ENCODE assay signal across 12 cellular contexts in the genomic region with DNA sequence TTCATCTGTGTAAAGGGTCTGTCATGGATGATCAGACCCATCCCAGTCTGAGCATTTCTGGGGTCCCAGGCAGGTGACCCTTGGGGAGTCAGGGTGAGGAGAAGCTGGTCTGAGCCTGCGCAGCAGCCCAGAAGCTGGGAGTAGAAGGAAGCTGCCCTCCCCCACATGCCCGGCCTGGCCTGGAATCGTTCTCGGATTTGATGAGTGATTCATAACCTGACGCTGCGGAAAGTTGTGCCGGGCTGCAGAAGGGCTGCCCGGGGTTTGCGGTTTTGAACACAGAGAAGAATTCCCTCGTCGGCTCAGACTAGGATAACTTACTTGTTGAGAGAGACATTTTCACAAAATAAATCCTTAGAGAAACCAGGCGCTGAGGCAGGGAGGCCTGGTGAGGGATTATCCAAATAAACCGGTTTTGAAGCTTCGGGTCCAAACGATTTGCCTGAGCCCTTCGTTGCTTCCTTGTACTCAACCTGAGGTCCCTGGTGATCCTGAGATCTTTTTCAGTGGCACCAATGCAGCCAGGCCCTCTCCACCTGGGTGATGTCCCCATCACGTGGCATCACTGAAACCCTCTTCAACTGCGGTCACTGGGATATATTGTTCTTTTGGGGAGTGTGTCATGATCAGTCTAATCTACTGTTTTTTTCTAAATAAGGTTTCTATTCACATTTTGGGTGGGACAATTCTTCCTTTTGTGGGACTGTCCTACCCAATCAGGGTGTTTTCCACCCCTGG. TPM values are rescaled to one million over a fixed set of nuclear protein-coding genes. Genes with fewer than 3 reads are reported as not detected.
DNase-seq lines count a peak whose midpoint lies in the region; ATAC-seq and TF ChIP-seq lines count a peak whose summit lies in the region.
"Had no signal": no experiment of that assay in that cellular context is flagged by ENCODE, and none has a peak within 500 bp of the region (broad histone marks: within the 10 kb centered on the region; RNA-seq: fewer than 3 reads in every experiment).

No MANE protein-coding gene starts in this region.

- H3K27ac ChIP-seq in RWPE1, result no peak overlapping the region
- H3K27ac ChIP-seq in spleen, result peak overlapping the region in 1 of 8 donors; percentile 3
- no peak overlapping the region for H3K27ac ChIP-seq in stomach
- H3K27ac ChIP-seq in coronary artery, result no peak overlapping the region
- H3K27ac ChIP-seq: pancreas had no signal

- H3K9me3 ChIP-seq in spleen (no peaks in the 10 kb centered on the region), stomach (no peaks in the 10 kb centered on the region)
- H3K9me3 ChIP-seq: pancreas had no signal

- H3K4me1 ChIP-seq in spleen, result peaks cover 0 to 12% (median 0%) of the 10 kb centered on the region in 6 donors
- no peaks in the 10 kb centered on the region for H3K4me1 ChIP-seq in stomach
- H3K4me1 ChIP-seq: pancreas had no signal

- intact Hi-C loops in spleen (cut with DNase I; ENCODE audit: low total_unique reads) (no loop called here), stomach (cut with DNase I; ENCODE audit: low total_unique reads) (no loop called here)

- TF ChIP-seq CTCF in RWPE1 (conservative IDR thresholded peaks at IDR 0.05; ENCODE audit: low read depth) (no peak), spleen (IDR thresholded peaks at IDR 0.05 in 8 of 11, conservative IDR thresholded peaks at IDR 0.05 in 3 of 11) (no peak), stomach (IDR thresholded peaks at IDR 0.05) (no peak), coronary artery (IDR thresholded peaks at IDR 0.05) (no peak)

- CTCF ChIA-PET in RWPE1 (lab: Yijun Ruan, JAX), result no interaction called here

- DNase-seq in EL (peak; percentile 96), RWPE1 (ENCODE audit: low spot score) (peak; percentile 53), fibroblast of peridontal ligament (ENCODE audit: extremely low read depth) (peak; percentile 62), renal cortical epithelial cell (ENCODE audit: low read depth) (peak; percentile 91), spleen (no peak), stomach (no peak), coronary artery (ENCODE audit: low spot score) (no peak)
- DNase-seq: activated naive CD8-positive, alpha-beta T cell treated with anti-CD3 and anti-CD28 coated beads for 36 hours; hypothalamus; pancreas had no signal

- TF ChIP-seq EP300 in stomach (IDR thresholded peaks at IDR 0.05), result no peak

- H3K27me3 ChIP-seq in spleen (replicated peaks in 1 of 7), result peaks cover 0 to 36% (median 0%) of the 10 kb centered on the region in 7 donors
- peaks cover 0 to 23% (median 0%) of the 10 kb centered on the region in 3 donors for H3K27me3 ChIP-seq in stomach
- H3K27me3 ChIP-seq: pancreas had no signal

- H3K36me3 ChIP-seq in spleen (no peaks in the 10 kb centered on the region), stomach (no peaks in the 10 kb centered on the region)
- H3K36me3 ChIP-seq: pancreas had no signal

- WGBS in spleen, 5 donors, result 68 to 89% (median 69%) methylated on average over 18 of the region's 18 CpGs
- 76 to 90% (median 86%) methylated on average over 18 of the region's 18 CpGs for WGBS in stomach, 5 donors

- no peak overlapping the region for H3K4me3 ChIP-seq in spleen
- H3K4me3 ChIP-seq in stomach, result no peak overlapping the region
- no peak overlapping the region for H3K4me3 ChIP-seq in coronary artery
- H3K4me3 ChIP-seq: pancreas had no signal

- TF ChIP-seq POLR2A in spleen (IDR thresholded peaks at IDR 0.05) (no peak), stomach (IDR thresholded peaks at IDR 0.05) (no peak)

- POLR2A ChIA-PET in RWPE1 (lab: Yijun Ruan, JAX; ENCODE audit: low non-redundant PET), result no interaction called here

- no peak for ATAC-seq in HG03135 (IDR thresholded peaks at IDR 0.05; ENCODE audit: unreplicated experiment)
- ATAC-seq: activated CD4-positive, CD25-positive, alpha-beta regulatory T cell treated with anti-CD3 and anti-CD28 coated beads, Interleukin-2, amount 50 U/mL, for 24 hours had no signal

RNA-seq across cellular contexts. Expression of a gene that starts 29.2 kb away (rescaled TPM):
- 136 and 159 TPM in 2 replicates for total RNA-seq in renal cortical epithelial cell
- total RNA-seq in spleen, result 1 to 10 TPM; 2.5 to 9.3 (median 7.3) TPM
- polyA plus RNA-seq in spleen, result 1 to 10 TPM in 2 of 3 donors, under 1 TPM in 1; 0.67 to 2.0 (median 1.3) TPM
- 10 to 100 TPM in 2 of 5 donors, 1 to 10 TPM in 2, not detected in 1; 2.6 to 88.1 (median 13.9) TPM for total RNA-seq in stomach
- polyA plus RNA-seq in stomach, result 1 to 10 TPM in 1 of 3 donors, under 1 TPM in 2; 0.13 to 1.8 (median 0.31) TPM

Comparison
In these comparisons a context has a peak if more than half of its experiments do, and no peak if none do; other contexts are left out.
1. DNase-seq: peak in EL (single experiment), RWPE1 (single experiment), fibroblast of peridontal ligament (single experiment) and renal cortical epithelial cell (single experiment); none in spleen (single experiment), stomach (single experiment) and coronary artery (single experiment).